In genomic region chr3:128353361-128353965, GRCh38 we compare ENCODE assay signal across 24 cellular contexts.
"Had no signal": no experiment of that assay in that cellular context is flagged by ENCODE, and none has a peak within 500 bp of the region (broad histone marks: within the 10 kb centered on the region; RNA-seq: fewer than 3 reads in every experiment).

No MANE protein-coding gene starts in this region.

- H3K9me3 Mint-ChIP-seq: activated naive CD4-positive, alpha-beta T cell treated with anti-CD3 and anti-CD28 coated beads, Interleukin-2, amount 50 U/mL, for 24 hours; effector memory CD8-positive, alpha-beta T cell; T-cell had no signal

- H3K4me3 ChIP-seq: adrenal gland, ascending aorta, dorsolateral prefrontal cortex, esophagus muscularis mucosa, gastroesophageal sphincter, right lobe of liver, thoracic aorta had no signal

- DNase-seq: activated CD4-positive, alpha-beta T cell treated with anti-CD3 and anti-CD28 coated beads for 1 hour; activated CD4-positive, alpha-beta T cell treated with anti-CD3 and anti-CD28 coated beads, Interleukin-2, amount 50 U/mL, for 1 hour; activated CD8-positive, alpha-beta T cell treated with anti-CD3 and anti-CD28 coated beads, Interleukin-2, amount 10 ng/mL, durations not matched to agents 7 days and 5 days; activated gamma-delta T cell treated with Interleukin-2 at 50 U/mL for 16 hours; activated T-cell treated with anti-CD3 and anti-CD28 coated beads, Interleukin-2, amount 50 U/mL, for 1 hour; adrenal gland; central memory CD4-positive, alpha-beta T cell; effector memory CD8-positive, alpha-beta T cell; head of caudate nucleus; hypothalamus; left ventricle myocardium superior; occipital lobe; small intestine; stimulated activated CD4-positive, alpha-beta T cell treated with anti-CD3 and anti-CD28 coated beads, Interleukin-2, amount 100 ng/mL, for 48 hours; stimulated activated naive CD4-positive, alpha-beta T cell; T-cell had no signal

- H3K27me3 Mint-ChIP-seq: activated naive CD4-positive, alpha-beta T cell treated with anti-CD3 and anti-CD28 coated beads, Interleukin-2, amount 50 U/mL, for 24 hours; effector memory CD8-positive, alpha-beta T cell; T-cell had no signal

- H3K27ac ChIP-seq: adrenal gland, ascending aorta, brain microvascular endothelial cell, right lobe of liver, thoracic aorta had no signal

- H3K36me3 Mint-ChIP-seq: activated naive CD4-positive, alpha-beta T cell treated with anti-CD3 and anti-CD28 coated beads, Interleukin-2, amount 50 U/mL, for 24 hours had no signal

- H3K4me3 Mint-ChIP-seq: activated CD8-positive, alpha-beta T cell treated with anti-CD3 and anti-CD28 coated beads, Interleukin-2, amount 10 ng/mL, durations not matched to agents 7 days and 5 days; activated naive CD4-positive, alpha-beta T cell treated with anti-CD3 and anti-CD28 coated beads, Interleukin-2, amount 50 U/mL, for 24 hours; effector memory CD8-positive, alpha-beta T cell; T-cell had no signal

- H3K4me1 ChIP-seq: ascending aorta had no signal

- H3K27me3 ChIP-seq: adrenal gland, ascending aorta, brain microvascular endothelial cell, dorsolateral prefrontal cortex, esophagus muscularis mucosa, gastroesophageal sphincter, right lobe of liver had no signal

- H3K27ac Mint-ChIP-seq: activated CD8-positive, alpha-beta T cell treated with anti-CD3 and anti-CD28 coated beads, Interleukin-2, amount 10 ng/mL, durations not matched to agents 7 days and 5 days; activated naive CD4-positive, alpha-beta T cell treated with anti-CD3 and anti-CD28 coated beads, Interleukin-2, amount 50 U/mL, for 24 hours; T-cell had no signal

- ATAC-seq: activated CD8-positive, alpha-beta T cell treated with anti-CD3 and anti-CD28 coated beads, Interleukin-2, amount 10 ng/mL, durations not matched to agents 7 days and 5 days; effector memory CD8-positive, alpha-beta T cell; gastroesophageal sphincter; left ventricle myocardium superior; right lobe of liver; T-cell had no signal

- H3K9me3 ChIP-seq: adrenal gland, ascending aorta, esophagus muscularis mucosa, gastroesophageal sphincter, right lobe of liver, thoracic aorta had no signal

- H3K36me3 ChIP-seq: brain microvascular endothelial cell, right lobe of liver, thoracic aorta had no signal
